Comparison of ENCODE assay signal across 1 cellular context in genomic region chr3:127674099-127674792, GRCh38.
TF ChIP-seq lines count a peak whose summit lies in the region.

No MANE protein-coding gene starts in this region.

TF ChIP-seq in liver, 16 proteins besides CTCF, POLR2A, EP300 and RAD21 (continued from another document):
- TF ChIP-seq TAF1 (conservative IDR thresholded peaks at IDR 0.05) (no peak), HNF4G (IDR thresholded peaks at IDR 0.05) (no peak), JUND (IDR thresholded peaks at IDR 0.05) (no peak), ATF3 (IDR thresholded peaks at IDR 0.05) (no peak), RXRA (IDR thresholded peaks at IDR 0.05) (no peak)
